ENCODE assay signal across 14 cellular contexts in the genomic region with DNA sequence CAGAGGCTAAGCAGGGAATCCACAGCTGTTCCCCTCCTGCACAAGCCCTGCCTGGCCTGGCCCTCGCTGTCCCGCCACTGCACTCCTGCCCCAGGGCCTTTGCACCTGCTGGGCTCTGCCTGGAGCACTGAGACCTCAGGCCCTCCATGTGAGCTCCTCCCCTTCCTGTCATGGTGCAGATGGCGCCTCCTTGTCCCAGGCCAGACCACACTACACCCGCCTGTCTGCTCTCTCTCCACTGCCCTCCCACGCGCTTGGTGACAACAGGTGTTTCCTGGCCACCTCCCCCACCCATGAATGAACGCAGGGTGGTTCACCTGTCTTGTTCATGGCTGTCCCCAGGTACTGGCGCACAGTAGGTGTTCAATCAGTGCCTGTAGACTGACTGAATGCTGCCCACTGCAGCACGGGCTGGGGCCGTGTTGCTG.
DNase-seq lines count a peak whose midpoint lies in the region; ATAC-seq, FAIRE-seq and TF ChIP-seq lines count a peak whose summit lies in the region.
"Had no signal": no experiment of that assay in that cellular context is flagged by ENCODE, and none has a peak within 500 bp of the region (broad histone marks: within the 10 kb centered on the region; RNA-seq: fewer than 3 reads in every experiment).

No MANE protein-coding gene starts in this region.

- H3K27me3 ChIP-seq in BLaER1 (no peaks in the 10 kb centered on the region), GM12878 (replicated peaks in 1 of 2; ENCODE audit: control insufficient read depth in 2 of 2, insufficient read depth in 2 of 2, low read length in 1 of 2) (no peaks in the 10 kb centered on the region)
- H3K27me3 ChIP-seq: colonic mucosa, esophagus squamous epithelium, MG63 had no signal

- BruUV-seq in Calu3 (replicated peaks; lab: Mats Ljungman, UMichigan), result no TSS peak
- BruUV-seq in GM12878 (replicated peaks; lab: Mats Ljungman, UMichigan), result no TSS peak

- no peak overlapping the region for H2AFZ ChIP-seq in GM12878 (ENCODE audit: control insufficient read depth, low read depth, low read length)

- intact Hi-C loops in Calu3 (cut with micrococcal nuclease; ENCODE audit: unreplicated experiment), result no loop called here
- intact Hi-C loops in GM12878 (cut with micrococcal nuclease; ENCODE audit: unreplicated experiment), result loop anchor here (5.0 kb wide), 2 partner anchors 83 to 288 kb away; partner anchors contain the start of gene NCOR2

- peak; percentile 86 for FAIRE-seq in GM12878 (lab: Jason Lieb, UNC)

- SMC1A ChIA-PET in GM12878 (lab: Charles Lee; ENCODE audit: uncharacterized antibody, unreplicated experiment), result interaction anchor here (1.7 kb wide), 2 partner anchors 10 to 31 kb away, joined by 4 to 7 read pairs; no protein-coding TSS in a partner anchor

- DNase-seq in Calu3 (no peak), GM12878 (ENCODE audit: low read depth, low spot score) (no peak), NCI-H345 treated with DMSO at 0.1 percent for 48 hours (lab: John Stamatoyannopoulos, UW; ENCODE audit: unreplicated experiment) (no peak), C1 segment of cervical spinal cord (lab: John Stamatoyannopoulos, UW) (no peak)
- DNase-seq: colonic mucosa, esophagus squamous epithelium, MG63, NCI-H510A had no signal

- H3K36me3 ChIP-seq in BLaER1, result peaks cover 64% of the 10 kb centered on the region
- peaks cover 3 to 40% of the 10 kb centered on the region in 2 experiments; a peak in 3 of 4 replicates for H3K36me3 ChIP-seq in GM12878 (ENCODE audit: control insufficient read depth in 2 of 2, insufficient read depth in 2 of 2, low read length in 1 of 2)
- H3K36me3 ChIP-seq: colonic mucosa had no signal

- ATAC-seq in HG02884 (IDR thresholded peaks at IDR 0.05; ENCODE audit: unreplicated experiment) (peak; percentile 38), GM12878 (peak; percentile 30), HG03108 (IDR thresholded peaks at IDR 0.05; ENCODE audit: unreplicated experiment) (no peak)
- ATAC-seq: activated CD4-positive, CD25-positive, alpha-beta regulatory T cell treated with anti-CD3 and anti-CD28 coated beads, Interleukin-2, amount 50 U/mL, for 24 hours; mucosa of descending colon had no signal

- RAD21 ChIA-PET in GM12878 (lab: Charles Lee; ENCODE audit: unreplicated experiment), result interaction anchor here (1.6 kb wide), 1 partner anchor 9 kb away, joined by 7 read pairs; no protein-coding TSS in a partner anchor

- peaks cover 70% of the 10 kb centered on the region for H3K36me3 Mint-ChIP-seq in Calu3 (ENCODE audit: insufficient read depth, unreplicated experiment)

- H3K4me2 ChIP-seq in BLaER1 (peak overlapping the region; percentile 42), GM12878 (ENCODE audit: control insufficient read depth, insufficient read depth) (no peak overlapping the region)

- peaks cover 8% of the 10 kb centered on the region for H3K79me2 ChIP-seq in GM12878 (ENCODE audit: control insufficient read depth, insufficient read depth, low read length)

- H3K27ac ChIP-seq in BLaER1 (peak overlapping the region; percentile 55; the same call in 1 of the 2 replicates), GM12878 (ENCODE audit: control insufficient read depth, insufficient read depth) (peak overlapping the region; percentile 50)
- H3K27ac ChIP-seq: colonic mucosa, esophagus squamous epithelium had no signal

- no peak for TF ChIP-seq POLR2A in GM12878 (IDR thresholded peaks at IDR 0.05; ENCODE audit: low read depth, low read length)

- POLR2A ChIA-PET in GM12878 (lab: Charles Lee), result interaction anchor here (4.0 kb wide), 1 partner anchor 9 kb away, joined by 15 read pairs; no protein-coding TSS in a partner anchor

- H3K4me3 ChIP-seq in BLaER1 (no peak overlapping the region), GM12878 (no peak overlapping the region)
- H3K4me3 ChIP-seq: colonic mucosa, esophagus squamous epithelium, MG63, mucosa of descending colon had no signal

- H3K4me1 Mint-ChIP-seq in Calu3 (ENCODE audit: low read depth, unreplicated experiment), result peaks cover 22% of the 10 kb centered on the region

- H3K27ac Mint-ChIP-seq in Calu3 (ENCODE audit: unreplicated experiment), result peak overlapping the region; percentile 36
- H3K27ac Mint-ChIP-seq: activated naive CD4-positive, alpha-beta T cell treated with anti-CD3 and anti-CD28 coated beads, Interleukin-2, amount 50 U/mL, for 24 hours had no signal

- WGBS in GM12878 (ENCODE audit: insufficient coverage, insufficient replicate concordance, low lambda C conversion rate, missing lambda C conversion rate), result 51% methylated on average over 10 of the region's 10 CpGs

- in situ Hi-C loops in GM12878 (cut with MboI), result no loop called here

- no peak overlapping the region for H3K9ac ChIP-seq in BLaER1
- no peak overlapping the region; the same call in 1 of the 2 replicates for H3K9ac ChIP-seq in GM12878 (ENCODE audit: control insufficient read depth, insufficient read depth, low read length)

- no peak; a peak in 1 of 4 replicates for TF ChIP-seq EP300 in GM12878 (IDR thresholded peaks at IDR 0.05; ENCODE audit: borderline replicate concordance in 1 of 2, control insufficient read depth in 1 of 2, low read depth in 2 of 2, low read length in 2 of 2)

- no peaks in the 10 kb centered on the region for H3K27me3 Mint-ChIP-seq in Calu3 (ENCODE audit: unreplicated experiment)
- H3K27me3 Mint-ChIP-seq: activated naive CD4-positive, alpha-beta T cell treated with anti-CD3 and anti-CD28 coated beads, Interleukin-2, amount 50 U/mL, for 24 hours had no signal

- no peak for TF ChIP-seq RAD21 in GM12878 (IDR thresholded peaks at IDR 0.05; ENCODE audit: insufficient read depth, low read depth, low read length)

- no peak overlapping the region for H3K4me3 Mint-ChIP-seq in Calu3 (ENCODE audit: low read depth, unreplicated experiment)
- H3K4me3 Mint-ChIP-seq: activated naive CD4-positive, alpha-beta T cell treated with anti-CD3 and anti-CD28 coated beads, Interleukin-2, amount 50 U/mL, for 24 hours had no signal

- no peaks in the 10 kb centered on the region for H3K9me3 ChIP-seq in BLaER1
- no peaks in the 10 kb centered on the region for H3K9me3 ChIP-seq in GM12878 (replicated peaks; ENCODE audit: control insufficient read depth, insufficient read depth, low read length)
- H3K9me3 ChIP-seq: colonic mucosa, esophagus squamous epithelium, MG63, mucosa of descending colon had no signal

- TF ChIP-seq CTCF in Calu3 (IDR thresholded peaks at IDR 0.05; ENCODE audit: unreplicated experiment), result no peak
- no peak for TF ChIP-seq CTCF in GM12878 (IDR thresholded peaks at IDR 0.05 in 2 of 3, conservative IDR thresholded peaks at IDR 0.05 in 1 of 3; ENCODE audit: control insufficient read depth in 2 of 3, extremely low read depth in 1 of 3, insufficient read depth in 1 of 3, low read depth in 3 of 3, low read length in 3 of 3)

- H4K20me1 ChIP-seq in BLaER1 (peaks cover 99% of the 10 kb centered on the region), GM12878 (ENCODE audit: control insufficient read depth, insufficient read depth) (no peaks in the 10 kb centered on the region)

- H3K4me1 ChIP-seq in BLaER1 (peaks cover 88% of the 10 kb centered on the region), GM12878 (ENCODE audit: control insufficient read depth, insufficient read depth, low read length) (peaks cover 46% of the 10 kb centered on the region)
- H3K4me1 ChIP-seq: colonic mucosa had no signal

- H3K9me3 Mint-ChIP-seq in Calu3 (ENCODE audit: low read depth, unreplicated experiment), result no peaks in the 10 kb centered on the region
- H3K9me3 Mint-ChIP-seq: activated naive CD4-positive, alpha-beta T cell treated with anti-CD3 and anti-CD28 coated beads, Interleukin-2, amount 50 U/mL, for 24 hours had no signal

- CTCF ChIA-PET in Calu3 (lab: Charles Lee) (no interaction called here), GM12878 (lab: Yijun Ruan, JAX) (no interaction called here)

TF ChIP-seq in GM12878, 131 proteins besides CTCF, POLR2A, EP300 and RAD21 (continues in another document):
- TF ChIP-seq USF2 (IDR thresholded peaks at IDR 0.05; ENCODE audit: borderline replicate concordance, low read depth, low read length) (no peak), MXI1 (IDR thresholded peaks at IDR 0.05; ENCODE audit: low read depth, low read length) (no peak), RBBP5 (conservative IDR thresholded peaks at IDR 0.05) (no peak), SMAD1 (IDR thresholded peaks at IDR 0.05; ENCODE audit: low read depth, partially characterized antibody) (no peak), PRDM15 (CRISPR knock-in tag; IDR thresholded peaks at IDR 0.05) (no peak), ZNF207 (IDR thresholded peaks at IDR 0.05; ENCODE audit: borderline replicate concordance) (no peak), RUNX3 (IDR thresholded peaks at IDR 0.05; ENCODE audit: low read length) (peak; percentile 89)
